Comparison of ENCODE assay signal across 8 cellular contexts in the genomic region with DNA sequence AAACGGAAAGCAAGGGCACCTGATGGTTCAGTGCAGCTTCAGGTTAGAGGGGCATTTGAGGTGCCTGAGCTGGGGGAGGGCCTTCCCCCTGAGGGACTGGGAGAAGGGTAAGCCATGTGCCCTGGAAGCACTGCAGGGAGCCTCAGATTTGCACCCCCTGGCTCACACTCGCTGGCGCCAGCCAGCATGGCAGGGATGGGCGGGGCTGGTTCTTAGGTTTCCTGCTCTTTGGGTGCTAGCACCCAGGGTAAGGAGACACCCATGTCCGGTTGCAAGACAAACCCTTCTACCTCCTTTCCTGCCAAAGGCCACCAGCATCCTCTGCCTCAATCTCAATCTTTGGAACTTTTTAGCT. TPM values are rescaled to one million over a fixed set of nuclear protein-coding genes. Genes with fewer than 3 reads are reported as not detected.
DNase-seq lines count a peak whose midpoint lies in the region; ATAC-seq and TF ChIP-seq lines count a peak whose summit lies in the region.

No MANE protein-coding gene starts in this region.

- H3K27ac Mint-ChIP-seq in osteocyte (ENCODE audit: unreplicated experiment): peak overlapping the region; percentile 31

- H3K4me2 ChIP-seq in DND-41 (ENCODE audit: insufficient read depth, low read length): no peak overlapping the region

- no peaks in the 10 kb centered on the region for H3K27me3 ChIP-seq in DND-41 (ENCODE audit: insufficient read depth, low read length, poor library complexity)
- no peaks in the 10 kb centered on the region for H3K27me3 ChIP-seq in NT2/D1 (ENCODE audit: insufficient read depth, insufficient read length)

- H3K36me3 Mint-ChIP-seq in osteocyte (ENCODE audit: unreplicated experiment): peaks cover 18% of the 10 kb centered on the region

- H3K4me3 ChIP-seq in DND-41 (ENCODE audit: low read depth in 1 of 2, low read length in 2 of 2): no peak overlapping the region
- H3K4me3 ChIP-seq in NT2/D1 (ENCODE audit: insufficient read length, low read depth): peak overlapping the region; percentile 9

- no peak for ATAC-seq in DND-41 (ENCODE audit: insufficient read depth, low read depth)
- no peak for ATAC-seq in GM21423 (IDR thresholded peaks at IDR 0.05; ENCODE audit: unreplicated experiment)

- H3K36me3 ChIP-seq in DND-41 (ENCODE audit: insufficient read depth, low read length): peaks cover 55% of the 10 kb centered on the region
- peaks cover 64% of the 10 kb centered on the region for H3K36me3 ChIP-seq in NT2/D1 (ENCODE audit: insufficient read depth, insufficient read length, low read length)

- peak overlapping the region; percentile 47 for H3K4me3 Mint-ChIP-seq in osteocyte (ENCODE audit: unreplicated experiment)

- 0 out of 2 replicates have a peak overlapping the region, but pooled peaks have one; percentile 10 for H3K27ac ChIP-seq in DND-41 (ENCODE audit: low read length)

- H3K27me3 Mint-ChIP-seq in osteocyte (ENCODE audit: unreplicated experiment): no peaks in the 10 kb centered on the region

- peaks cover 34% of the 10 kb centered on the region for H4K20me1 ChIP-seq in DND-41 (ENCODE audit: insufficient read depth, low read length)

- no peak overlapping the region for H2AFZ ChIP-seq in DND-41 (ENCODE audit: low read depth, low read length)

- H3K4me1 ChIP-seq in DND-41 (ENCODE audit: insufficient read depth, low read length) (peaks cover 37% of the 10 kb centered on the region), NT2/D1 (ENCODE audit: insufficient read depth, insufficient read length) (peaks cover 30% of the 10 kb centered on the region)

- H3K9me3 ChIP-seq in DND-41 (ENCODE audit: insufficient read depth, low read length, severe bottlenecking) (no peaks in the 10 kb centered on the region), NT2/D1 (ENCODE audit: insufficient read depth, low read length) (no peaks in the 10 kb centered on the region)

- no peaks in the 10 kb centered on the region for H3K9me3 Mint-ChIP-seq in osteocyte (ENCODE audit: unreplicated experiment)

- H3K4me1 Mint-ChIP-seq in osteocyte (ENCODE audit: unreplicated experiment): peaks cover 29% of the 10 kb centered on the region

- H3K79me2 ChIP-seq in DND-41 (ENCODE audit: insufficient read depth, low read length): peaks cover 12% of the 10 kb centered on the region

- TF ChIP-seq CTCF in DND-41 (IDR thresholded peaks at IDR 0.05; ENCODE audit: borderline replicate concordance, extremely low read depth, low read length, poor library complexity, severe bottlenecking) (no peak), osteocyte (IDR thresholded peaks at IDR 0.05) (no peak)

- H3K9ac ChIP-seq in DND-41 (ENCODE audit: low read depth, low read length) (no peak overlapping the region), NT2/D1 (ENCODE audit: insufficient read length, low read depth) (peak overlapping the region; percentile 26)

- peak; percentile 54 for DNase-seq in DND-41
- no peak for DNase-seq in NT2/D1 (ENCODE audit: low read depth, low spot score)
- peak; percentile 86 for DNase-seq in activated effector memory CD4-positive, alpha-beta T cell treated with anti-CD3 and anti-CD28 coated beads, Interleukin-2, amount 50 U/mL, for 16 hours
- no peak for DNase-seq in osteocyte (ENCODE audit: extremely low spot score, unreplicated experiment)
- no peak for DNase-seq in AG20443 (ENCODE audit: low spot score)
- no peak for DNase-seq in HCEC 1CT
- DNase-seq in mucosa of gallbladder (ENCODE audit: low spot score): no peak

RNA-seq across cellular contexts. Expression of a gene that starts 2.3 kb away (rescaled TPM):
- total RNA-seq in osteocyte: 52.6 and 54.3 TPM in 2 replicates
- total RNA-seq in mucosa of gallbladder: 19.0 TPM

RNA-seq across cellular contexts. Expression of a gene that starts 39.4 kb away (rescaled TPM):
- 42.9 and 50.6 TPM in 2 replicates for total RNA-seq in osteocyte
- 28.5 TPM for total RNA-seq in mucosa of gallbladder

Comparison
In these comparisons a context has a peak if more than half of its experiments do, and no peak if none do; other contexts are left out.
1. DNase-seq: peak in DND-41 (single experiment) and activated effector memory CD4-positive, alpha-beta T cell treated with anti-CD3 and anti-CD28 coated beads, Interleukin-2, amount 50 U/mL, for 16 hours (single experiment); none in NT2/D1 (single experiment), osteocyte (single experiment), AG20443 (single experiment), HCEC 1CT (single experiment) and mucosa of gallbladder (single experiment).